Comparison of ENCODE assay signal across 1 cellular context in the genomic region with DNA sequence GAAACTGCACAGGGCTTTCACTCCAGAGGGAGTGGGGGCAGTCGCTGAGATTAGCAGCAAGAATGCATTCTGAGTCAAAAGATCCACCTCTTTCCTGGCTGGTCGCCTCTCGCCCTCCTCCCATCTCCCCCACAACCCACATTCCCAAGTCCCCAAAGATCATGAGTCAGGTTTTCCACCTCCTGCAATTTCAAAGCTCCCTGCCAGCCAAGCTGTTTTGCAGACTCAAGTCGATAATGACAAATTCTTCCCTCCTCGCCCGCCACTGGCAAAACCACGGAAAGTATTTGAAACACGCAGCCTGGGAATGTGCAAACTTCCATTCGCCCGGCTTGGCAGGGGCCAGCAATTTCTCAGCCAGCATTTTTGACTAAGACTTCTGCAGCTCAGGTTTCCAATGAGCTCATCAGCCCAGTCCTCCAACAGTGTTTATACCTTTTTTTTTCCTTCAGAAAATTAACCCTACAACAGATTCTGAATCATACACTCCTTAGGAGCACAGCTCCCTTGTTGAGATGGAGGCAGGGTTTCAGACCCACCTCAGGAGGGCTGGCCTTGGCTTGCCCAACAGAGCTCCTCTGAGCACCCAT.
TF ChIP-seq lines count a peak whose summit lies in the region.

No MANE protein-coding gene starts in this region.

TF ChIP-seq in HEK293, 187 proteins besides CTCF, POLR2A, EP300 and RAD21 (continued from another document):
- TF ChIP-seq, protein P1, sequence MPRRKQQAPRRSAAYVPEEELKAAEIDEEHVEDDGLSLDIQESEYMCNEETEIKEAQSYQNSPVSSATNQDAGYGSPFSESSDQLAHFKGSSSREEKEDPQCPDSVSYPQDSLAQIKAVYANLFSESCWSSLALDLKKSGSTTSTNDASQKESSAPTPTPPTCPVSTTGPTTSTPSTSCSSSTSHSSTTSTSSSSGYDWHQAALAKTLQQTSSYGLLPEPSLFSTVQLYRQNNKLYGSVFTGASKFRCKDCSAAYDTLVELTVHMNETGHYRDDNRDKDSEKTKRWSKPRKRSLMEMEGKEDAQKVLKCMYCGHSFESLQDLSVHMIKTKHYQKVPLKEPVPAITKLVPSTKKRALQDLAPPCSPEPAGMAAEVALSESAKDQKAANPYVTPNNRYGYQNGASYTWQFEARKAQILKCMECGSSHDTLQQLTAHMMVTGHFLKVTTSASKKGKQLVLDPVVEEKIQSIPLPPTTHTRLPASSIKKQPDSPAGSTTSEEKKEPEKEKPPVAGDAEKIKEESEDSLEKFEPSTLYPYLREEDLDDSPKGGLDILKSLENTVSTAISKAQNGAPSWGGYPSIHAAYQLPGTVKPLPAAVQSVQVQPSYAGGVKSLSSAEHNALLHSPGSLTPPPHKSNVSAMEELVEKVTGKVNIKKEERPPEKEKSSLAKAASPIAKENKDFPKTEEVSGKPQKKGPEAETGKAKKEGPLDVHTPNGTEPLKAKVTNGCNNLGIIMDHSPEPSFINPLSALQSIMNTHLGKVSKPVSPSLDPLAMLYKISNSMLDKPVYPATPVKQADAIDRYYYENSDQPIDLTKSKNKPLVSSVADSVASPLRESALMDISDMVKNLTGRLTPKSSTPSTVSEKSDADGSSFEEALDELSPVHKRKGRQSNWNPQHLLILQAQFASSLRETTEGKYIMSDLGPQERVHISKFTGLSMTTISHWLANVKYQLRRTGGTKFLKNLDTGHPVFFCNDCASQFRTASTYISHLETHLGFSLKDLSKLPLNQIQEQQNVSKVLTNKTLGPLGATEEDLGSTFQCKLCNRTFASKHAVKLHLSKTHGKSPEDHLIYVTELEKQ (tag by site-specific recombination; IDR thresholded peaks at IDR 0.05; ENCODE audit: borderline replicate concordance), result peak; percentile 93
- no peak for TF ChIP-seq ZNF404 (tag by site-specific recombination; IDR thresholded peaks at IDR 0.05)
- TF ChIP-seq OSR2 (tag by site-specific recombination; IDR thresholded peaks at IDR 0.05), result peak; percentile 79; the same call in 1 of the 2 replicates
- peak; percentile 77 for TF ChIP-seq BCL11B (tag by site-specific recombination; IDR thresholded peaks at IDR 0.05; ENCODE audit: low read depth)
- peak; percentile 66 for TF ChIP-seq WT1 (tag by site-specific recombination; IDR thresholded peaks at IDR 0.05)
- TF ChIP-seq GLIS2 (tag by site-specific recombination; IDR thresholded peaks at IDR 0.05), result peak; percentile 78
- TF ChIP-seq ZNF184 (tag by site-specific recombination; IDR thresholded peaks at IDR 0.05), result peak; percentile 95
- TF ChIP-seq ZNF2 (tag by site-specific recombination; IDR thresholded peaks at IDR 0.05), result peak; percentile 67; the same call in 1 of the 2 replicates
- TF ChIP-seq ZNF341 (tag by site-specific recombination; IDR thresholded peaks at IDR 0.05; ENCODE audit: low read depth), result peak; percentile 96
- TF ChIP-seq ZNF274 (IDR thresholded peaks at IDR 0.05; ENCODE audit: low read length), result no peak
- no peak for TF ChIP-seq ZNF274 (tag by site-specific recombination; IDR thresholded peaks at IDR 0.05; ENCODE audit: borderline replicate concordance)
- peak; percentile 53; the same call in 1 of the 2 replicates for TF ChIP-seq ZBTB1 (tag by site-specific recombination; IDR thresholded peaks at IDR 0.05)
- TF ChIP-seq ZNF335 (tag by site-specific recombination; conservative IDR thresholded peaks at IDR 0.05), result peak; percentile 84
- TF ChIP-seq ZNF138 (tag by site-specific recombination; IDR thresholded peaks at IDR 0.05; ENCODE audit: borderline replicate concordance), result no peak
- peak; percentile 71; the same call in 1 of the 2 replicates for TF ChIP-seq KLF16 (tag by site-specific recombination; IDR thresholded peaks at IDR 0.05)
- TF ChIP-seq, protein P2, sequence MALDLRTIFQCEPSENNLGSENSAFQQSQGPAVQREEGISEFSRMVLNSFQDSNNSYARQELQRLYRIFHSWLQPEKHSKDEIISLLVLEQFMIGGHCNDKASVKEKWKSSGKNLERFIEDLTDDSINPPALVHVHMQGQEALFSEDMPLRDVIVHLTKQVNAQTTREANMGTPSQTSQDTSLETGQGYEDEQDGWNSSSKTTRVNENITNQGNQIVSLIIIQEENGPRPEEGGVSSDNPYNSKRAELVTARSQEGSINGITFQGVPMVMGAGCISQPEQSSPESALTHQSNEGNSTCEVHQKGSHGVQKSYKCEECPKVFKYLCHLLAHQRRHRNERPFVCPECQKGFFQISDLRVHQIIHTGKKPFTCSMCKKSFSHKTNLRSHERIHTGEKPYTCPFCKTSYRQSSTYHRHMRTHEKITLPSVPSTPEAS (tag by site-specific recombination; IDR thresholded peaks at IDR 0.05), result peak; percentile 39
- TF ChIP-seq, protein P3, sequence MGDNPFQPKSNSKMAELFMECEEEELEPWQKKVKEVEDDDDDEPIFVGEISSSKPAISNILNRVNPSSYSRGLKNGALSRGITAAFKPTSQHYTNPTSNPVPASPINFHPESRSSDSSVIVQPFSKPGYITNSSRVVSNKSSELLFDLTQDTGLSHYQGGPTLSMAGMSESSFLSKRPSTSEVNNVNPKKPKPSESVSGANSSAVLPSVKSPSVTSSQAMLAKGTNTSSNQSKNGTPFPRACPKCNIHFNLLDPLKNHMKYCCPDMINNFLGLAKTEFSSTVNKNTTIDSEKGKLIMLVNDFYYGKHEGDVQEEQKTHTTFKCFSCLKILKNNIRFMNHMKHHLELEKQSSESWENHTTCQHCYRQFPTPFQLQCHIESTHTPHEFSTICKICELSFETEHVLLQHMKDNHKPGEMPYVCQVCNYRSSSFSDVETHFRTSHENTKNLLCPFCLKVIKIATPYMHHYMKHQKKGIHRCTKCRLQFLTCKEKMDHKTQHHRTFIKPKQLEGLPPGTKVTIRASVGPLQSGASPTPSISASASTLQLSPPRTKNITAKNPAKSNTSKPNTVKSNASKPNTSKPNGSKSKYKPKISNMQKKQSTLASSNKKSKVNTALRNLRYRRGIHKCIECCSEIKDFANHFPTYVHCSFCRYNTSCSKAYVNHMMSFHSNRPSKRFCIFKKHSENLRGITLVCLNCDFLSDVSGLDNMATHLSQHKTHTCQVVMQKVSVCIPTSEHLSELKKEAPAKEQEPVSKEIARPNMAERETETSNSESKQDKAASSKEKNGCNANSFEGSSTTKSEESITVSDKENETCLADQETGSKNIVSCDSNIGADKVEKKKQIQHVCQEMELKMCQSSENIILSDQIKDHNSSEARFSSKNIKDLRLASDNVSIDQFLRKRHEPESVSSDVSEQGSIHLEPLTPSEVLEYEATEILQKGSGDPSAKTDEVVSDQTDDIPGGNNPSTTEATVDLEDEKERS (tag by site-specific recombination; IDR thresholded peaks at IDR 0.05), result peak; percentile 94; the same call in 1 of the 2 replicates
- TF ChIP-seq ZIC2 (tag by site-specific recombination; IDR thresholded peaks at IDR 0.05), result peak; percentile 80
- TF ChIP-seq, protein P4, sequence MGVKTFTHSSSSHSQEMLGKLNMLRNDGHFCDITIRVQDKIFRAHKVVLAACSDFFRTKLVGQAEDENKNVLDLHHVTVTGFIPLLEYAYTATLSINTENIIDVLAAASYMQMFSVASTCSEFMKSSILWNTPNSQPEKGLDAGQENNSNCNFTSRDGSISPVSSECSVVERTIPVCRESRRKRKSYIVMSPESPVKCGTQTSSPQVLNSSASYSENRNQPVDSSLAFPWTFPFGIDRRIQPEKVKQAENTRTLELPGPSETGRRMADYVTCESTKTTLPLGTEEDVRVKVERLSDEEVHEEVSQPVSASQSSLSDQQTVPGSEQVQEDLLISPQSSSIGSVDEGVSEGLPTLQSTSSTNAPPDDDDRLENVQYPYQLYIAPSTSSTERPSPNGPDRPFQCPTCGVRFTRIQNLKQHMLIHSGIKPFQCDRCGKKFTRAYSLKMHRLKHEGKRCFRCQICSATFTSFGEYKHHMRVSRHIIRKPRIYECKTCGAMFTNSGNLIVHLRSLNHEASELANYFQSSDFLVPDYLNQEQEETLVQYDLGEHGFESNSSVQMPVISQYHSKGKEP (tag by site-specific recombination; IDR thresholded peaks at IDR 0.05), result peak; percentile 68; the same call in 1 of the 2 replicates
- TF ChIP-seq ZNF416 (tag by site-specific recombination; IDR thresholded peaks at IDR 0.05), result no peak
- peak; percentile 89 for TF ChIP-seq ZBTB17 (tag by site-specific recombination; IDR thresholded peaks at IDR 0.05)
- TF ChIP-seq, protein P5, sequence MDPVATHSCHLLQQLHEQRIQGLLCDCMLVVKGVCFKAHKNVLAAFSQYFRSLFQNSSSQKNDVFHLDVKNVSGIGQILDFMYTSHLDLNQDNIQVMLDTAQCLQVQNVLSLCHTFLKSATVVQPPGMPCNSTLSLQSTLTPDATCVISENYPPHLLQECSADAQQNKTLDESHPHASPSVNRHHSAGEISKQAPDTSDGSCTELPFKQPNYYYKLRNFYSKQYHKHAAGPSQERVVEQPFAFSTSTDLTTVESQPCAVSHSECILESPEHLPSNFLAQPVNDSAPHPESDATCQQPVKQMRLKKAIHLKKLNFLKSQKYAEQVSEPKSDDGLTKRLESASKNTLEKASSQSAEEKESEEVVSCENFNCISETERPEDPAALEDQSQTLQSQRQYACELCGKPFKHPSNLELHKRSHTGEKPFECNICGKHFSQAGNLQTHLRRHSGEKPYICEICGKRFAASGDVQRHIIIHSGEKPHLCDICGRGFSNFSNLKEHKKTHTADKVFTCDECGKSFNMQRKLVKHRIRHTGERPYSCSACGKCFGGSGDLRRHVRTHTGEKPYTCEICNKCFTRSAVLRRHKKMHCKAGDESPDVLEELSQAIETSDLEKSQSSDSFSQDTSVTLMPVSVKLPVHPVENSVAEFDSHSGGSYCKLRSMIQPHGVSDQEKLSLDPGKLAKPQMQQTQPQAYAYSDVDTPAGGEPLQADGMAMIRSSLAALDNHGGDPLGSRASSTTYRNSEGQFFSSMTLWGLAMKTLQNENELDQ (tag by site-specific recombination; IDR thresholded peaks at IDR 0.05; ENCODE audit: low read depth), result no peak
- no peak for TF ChIP-seq YY1 (tag by site-specific recombination; IDR thresholded peaks at IDR 0.05)
- TF ChIP-seq REPIN1 (tag by site-specific recombination; IDR thresholded peaks at IDR 0.05; ENCODE audit: low read depth), result peak; percentile 73; the same call in 1 of the 2 replicates
- TF ChIP-seq ZNF610 (tag by site-specific recombination; IDR thresholded peaks at IDR 0.05; ENCODE audit: borderline replicate concordance), result no peak
- no peak for TF ChIP-seq ZNF248 (tag by site-specific recombination; IDR thresholded peaks at IDR 0.05)
- TF ChIP-seq ZNF48 (tag by site-specific recombination; IDR thresholded peaks at IDR 0.05), result no peak
- TF ChIP-seq KLF1 (tag by site-specific recombination; IDR thresholded peaks at IDR 0.05), result peak; percentile 44
- TF ChIP-seq ZNF146 (tag by site-specific recombination; IDR thresholded peaks at IDR 0.05), result 0 out of 2 replicates have a peak, but pooled peaks have one; percentile 42
- no peak for TF ChIP-seq ZNF621 (tag by site-specific recombination; IDR thresholded peaks at IDR 0.05)
- no peak; the same call in 1 of the 2 replicates for TF ChIP-seq ZNF792 (tag by site-specific recombination; IDR thresholded peaks at IDR 0.05)
- TF ChIP-seq ZNF169 (tag by site-specific recombination; IDR thresholded peaks at IDR 0.05), result no peak
- TF ChIP-seq, protein P6, sequence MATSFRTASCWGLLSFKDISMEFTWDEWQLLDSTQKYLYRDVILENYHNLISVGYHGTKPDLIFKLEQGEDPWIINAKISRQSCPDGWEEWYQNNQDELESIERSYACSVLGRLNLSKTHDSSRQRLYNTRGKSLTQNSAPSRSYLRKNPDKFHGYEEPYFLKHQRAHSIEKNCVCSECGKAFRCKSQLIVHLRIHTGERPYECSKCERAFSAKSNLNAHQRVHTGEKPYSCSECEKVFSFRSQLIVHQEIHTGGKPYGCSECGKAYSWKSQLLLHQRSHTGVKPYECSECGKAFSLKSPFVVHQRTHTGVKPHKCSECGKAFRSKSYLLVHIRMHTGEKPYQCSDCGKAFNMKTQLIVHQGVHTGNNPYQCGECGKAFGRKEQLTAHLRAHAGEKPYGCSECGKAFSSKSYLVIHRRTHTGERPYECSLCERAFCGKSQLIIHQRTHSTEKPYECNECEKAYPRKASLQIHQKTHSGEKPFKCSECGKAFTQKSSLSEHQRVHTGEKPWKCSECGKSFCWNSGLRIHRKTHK (tag by site-specific recombination; IDR thresholded peaks at IDR 0.05), result no peak
TF ChIP-seq in HEK293: peak in this region for 75.
